In genomic region chr12:27014085-27014858, GRCh38 we compare ENCODE assay signal across 8 cellular contexts. TPM values are rescaled to one million over a fixed set of nuclear protein-coding genes. Genes with fewer than 3 reads are reported as not detected.
DNase-seq lines count a peak whose midpoint lies in the region; ATAC-seq and TF ChIP-seq lines count a peak whose summit lies in the region.

TSS of gene TM7SF3 (minus strand) at chr12:27014384. CDS start at chr12:27014168, 216 bp downstream.

- intact Hi-C loops in left ventricle myocardium superior (cut with micrococcal nuclease) (loop anchor here (10.0 kb wide), 1 partner anchor 79 kb away; the partner anchor contains the start of genes FGFR1OP2 and INTS13), psoas muscle (cut with DNase I) (loop anchor here (2.0 to 10.0 kb wide), 3 partner anchors 75 to 301 kb away; partner anchors contain the start of gene FGFR1OP2 (in 2 of the 2))

- WGBS in psoas muscle, 3 donors = 0 to 1% (median 1%) methylated on average over 52 to 71 of the region's 71 CpGs
- under 1% methylated on average over 71 of the region's 71 CpGs for WGBS in urinary bladder

- H3K4me1 ChIP-seq in psoas muscle (peaks cover 19% of the 10 kb centered on the region), urinary bladder (ENCODE audit: insufficient read depth) (no peaks in the 10 kb centered on the region)

- H3K36me3 ChIP-seq in psoas muscle (ENCODE audit: insufficient read depth in 1 of 2, low read depth in 1 of 2) (no peaks in the 10 kb centered on the region), urinary bladder (ENCODE audit: insufficient read depth) (no peaks in the 10 kb centered on the region)

- TF ChIP-seq CTCF in psoas muscle (IDR thresholded peaks at IDR 0.05) = peak; percentile 96

- peak within 1 kb of the TSS; percentile 90 for H3K27ac ChIP-seq in psoas muscle
- peak within 1 kb of the TSS; percentile 84 for H3K27ac ChIP-seq in urinary bladder (ENCODE audit: low read depth)

- ATAC-seq in GM18499 (IDR thresholded peaks at IDR 0.05; ENCODE audit: insufficient read depth, unreplicated experiment) = peak; percentile 63
- peak; percentile 79 for ATAC-seq in HG02938 (IDR thresholded peaks at IDR 0.05; ENCODE audit: unreplicated experiment)
- ATAC-seq in left ventricle myocardium superior = peak; percentile 96
- peak; percentile 97 to 98 (median 97) for ATAC-seq in psoas muscle

- DNase-seq in NCI-H1694 (lab: John Stamatoyannopoulos, UW) (peak; percentile 73), amniotic stem cell (lab: John Stamatoyannopoulos, UW) (peak; percentile 76), left ventricle myocardium superior (peak; percentile 96), psoas muscle (peak; percentile 94 to 97)

- H3K4me3 Mint-ChIP-seq in T-helper 1 cell treated with Interleukin-12 subunit alpha and Interleukin-12 subunit beta and Interleukin-4 antibody, amounts not matched to agents 30 μg/mL and 1 μg/mL, for 36 hours = peak within 1 kb of the TSS; percentile 94

- peaks cover 43% of the 10 kb centered on the region for H3K4me1 Mint-ChIP-seq in T-helper 1 cell treated with Interleukin-12 subunit alpha and Interleukin-12 subunit beta and Interleukin-4 antibody, amounts not matched to agents 30 μg/mL and 1 μg/mL, for 36 hours (ENCODE audit: low read depth)

- H3K4me3 ChIP-seq in psoas muscle (peak within 1 kb of the TSS; percentile 86), urinary bladder (ENCODE audit: low read depth, low read length) (peak within 1 kb of the TSS; percentile 88)

- peak within 1 kb of the TSS; percentile 94 for H3K27ac Mint-ChIP-seq in T-helper 1 cell treated with Interleukin-12 subunit alpha and Interleukin-12 subunit beta and Interleukin-4 antibody, amounts not matched to agents 30 μg/mL and 1 μg/mL, for 36 hours

- no peaks in the 10 kb centered on the region for H3K27me3 ChIP-seq in psoas muscle (ENCODE audit: insufficient read depth in 3 of 3, low read length in 2 of 3)

- H3K27me3 Mint-ChIP-seq in T-helper 1 cell treated with Interleukin-12 subunit alpha and Interleukin-12 subunit beta and Interleukin-4 antibody, amounts not matched to agents 30 μg/mL and 1 μg/mL, for 36 hours (ENCODE audit: low read depth) = no peaks in the 10 kb centered on the region

- no peaks in the 10 kb centered on the region for H3K9me3 Mint-ChIP-seq in T-helper 1 cell treated with Interleukin-12 subunit alpha and Interleukin-12 subunit beta and Interleukin-4 antibody, amounts not matched to agents 30 μg/mL and 1 μg/mL, for 36 hours

- no peaks in the 10 kb centered on the region for H3K9me3 ChIP-seq in psoas muscle

- H3K36me3 Mint-ChIP-seq in T-helper 1 cell treated with Interleukin-12 subunit alpha and Interleukin-12 subunit beta and Interleukin-4 antibody, amounts not matched to agents 30 μg/mL and 1 μg/mL, for 36 hours (ENCODE audit: low read depth) = peaks cover 11% of the 10 kb centered on the region

RNA-seq across cellular contexts. Expression of gene TM7SF3, which starts in this region (rescaled TPM):
- 27.3 TPM for total RNA-seq in left ventricle myocardium superior
- total RNA-seq in psoas muscle = 10 to 100 TPM in 2 of 4 donors, 1 to 10 TPM in 2; 6.0 to 16.5 (median 10.2) TPM
- polyA plus RNA-seq in psoas muscle = 10 to 100 TPM; 10.4 to 13.1 (median 12.7) TPM
- 72.3 TPM for total RNA-seq in urinary bladder
- polyA plus RNA-seq in urinary bladder = 34.8 TPM

Comparison
In these comparisons a context has a peak if more than half of its experiments do, and no peak if none do; other contexts are left out.
1. Peak in every context shown above with its lines: DNase-seq, ATAC-seq, H3K4me3 ChIP-seq and H3K27ac ChIP-seq.